ENCODE assay signal across 11 cellular contexts in genomic region chr7:44348300-44348699, GRCh38. TPM values are rescaled to one million over a fixed set of nuclear protein-coding genes. Genes with fewer than 3 reads are reported as not detected.
DNase-seq lines count a peak whose midpoint lies in the region; ATAC-seq, FAIRE-seq and TF ChIP-seq lines count a peak whose summit lies in the region.
"Had no signal": no experiment of that assay in that cellular context is flagged by ENCODE, and none has a peak within 500 bp of the region (broad histone marks: within the 10 kb centered on the region; RNA-seq: fewer than 3 reads in every experiment).

No MANE protein-coding gene starts in this region.

- CTCF ChIA-PET in HepG2 (lab: Yijun Ruan, JAX; ENCODE audit: low intra/inter-chr PET ratio, low total read pairs) = no interaction called here
- CTCF ChIA-PET in CD4-positive, alpha-beta memory T cell (lab: Charles Lee; ENCODE audit: partially characterized antibody) = interaction anchor here (1.2 to 1.6 kb wide), 2 partner anchors 142 to 217 kb away, joined by 4 to 5 read pairs; partner anchors contain the start of gene NUDCD3

- in situ Hi-C loops in HepG2 (cut with HindIII; ENCODE audit: extremely low pct_ligation_motif_present, low pct_unique_long_range_greater_than_20kb) = no loop called here

- no peak overlapping the region for H3K4me3 Mint-ChIP-seq in activated naive CD8-positive, alpha-beta T cell treated with anti-CD3 and anti-CD28 coated beads for 36 hours
- H3K4me3 Mint-ChIP-seq in CD4-positive, alpha-beta memory T cell = no peak overlapping the region

- peak; percentile 27; the same call in 1 of the 2 replicates for TF ChIP-seq RAD21 in HepG2 (CRISPR knock-in tag; IDR thresholded peaks at IDR 0.05)

- peak; percentile 94 for ATAC-seq in HepG2
- ATAC-seq in HG03354 (IDR thresholded peaks at IDR 0.05; ENCODE audit: poor library complexity, severe bottlenecking, unreplicated experiment) = no peak
- ATAC-seq in HG03135 (IDR thresholded peaks at IDR 0.05; ENCODE audit: unreplicated experiment) = no peak

- no peak overlapping the region for H3K27ac Mint-ChIP-seq in activated naive CD8-positive, alpha-beta T cell treated with anti-CD3 and anti-CD28 coated beads for 36 hours
- H3K27ac Mint-ChIP-seq in CD4-positive, alpha-beta memory T cell = no peak overlapping the region

- no peaks in the 10 kb centered on the region for H3K9me3 ChIP-seq in HepG2 (ENCODE audit: low read length)
- H3K9me3 ChIP-seq in CD4-positive, alpha-beta memory T cell (ENCODE audit: control insufficient read depth in 1 of 2, low read length in 2 of 2) = no peaks in the 10 kb centered on the region

- H3K4me3 ChIP-seq in HepG2 (replicated peaks in 1 of 3; ENCODE audit: insufficient read depth in 1 of 3, low read depth in 2 of 3, low read length in 3 of 3) = no peak overlapping the region
- no peak overlapping the region for H3K4me3 ChIP-seq in CD4-positive, alpha-beta memory T cell (ENCODE audit: low read length in 2 of 2)

- no peak for TF ChIP-seq EP300 in HepG2 (IDR thresholded peaks at IDR 0.05; ENCODE audit: low read depth in 2 of 2, low read length in 2 of 2)
- TF ChIP-seq EP300 in HepG2 (CRISPR knock-in tag; IDR thresholded peaks at IDR 0.05; ENCODE audit: borderline replicate concordance) = no peak

- H3K27me3 Mint-ChIP-seq in activated naive CD8-positive, alpha-beta T cell treated with anti-CD3 and anti-CD28 coated beads for 36 hours = peaks cover 18% of the 10 kb centered on the region
- peaks cover 5 to 11% of the 10 kb centered on the region in 2 donors for H3K27me3 Mint-ChIP-seq in CD4-positive, alpha-beta memory T cell

- peaks cover 10% of the 10 kb centered on the region for H3K9me3 Mint-ChIP-seq in activated naive CD8-positive, alpha-beta T cell treated with anti-CD3 and anti-CD28 coated beads for 36 hours
- H3K9me3 Mint-ChIP-seq in CD4-positive, alpha-beta memory T cell = peaks cover 0 to 23% (median 15%) of the 10 kb centered on the region in 8 donors

- no peak overlapping the region for H3K9ac ChIP-seq in HepG2 (ENCODE audit: insufficient read depth, low read depth, low read length)

- no TSS peak for BruUV-seq in HepG2 (replicated peaks; lab: Mats Ljungman, UMichigan)

- H3K79me2 ChIP-seq in HepG2 (ENCODE audit: insufficient read depth, low read length) = no peaks in the 10 kb centered on the region

- no peak overlapping the region for H2AFZ ChIP-seq in HepG2 (ENCODE audit: low read length)

- 0 out of 5 replicates have a peak, but pooled peaks cover 0 to 3% of the 10 kb centered on the region in 2 experiments for H3K27me3 ChIP-seq in HepG2 (ENCODE audit: control insufficient read depth in 1 of 2, insufficient read depth in 2 of 2, low read length in 2 of 2)
- no peaks in the 10 kb centered on the region for H3K27me3 ChIP-seq in CD4-positive, alpha-beta memory T cell (ENCODE audit: insufficient read depth, low read length)

- no peak overlapping the region for H3K4me2 ChIP-seq in HepG2 (ENCODE audit: low read depth, low read length)

- POLR2A ChIA-PET in HepG2 (lab: Yijun Ruan, JAX) = no interaction called here
- POLR2A ChIA-PET in CD4-positive, alpha-beta memory T cell (lab: Charles Lee; ENCODE audit: partially characterized antibody) = no interaction called here

- H3K27ac ChIP-seq in HepG2 (ENCODE audit: extremely low read length, insufficient read depth, low read length) = no peak overlapping the region
- H3K27ac ChIP-seq in CD4-positive, alpha-beta memory T cell (ENCODE audit: low read depth, low read length) = no peak overlapping the region
- H3K27ac ChIP-seq: epithelial cell of prostate had no signal

- no peak for TF ChIP-seq POLR2A in HepG2 (IDR thresholded peaks at IDR 0.05; ENCODE audit: insufficient read depth in 1 of 2, low read depth in 2 of 2, low read length in 2 of 2)

- no CpG with 5 or more reads among the region's 2 CpGs for WGBS in HepG2 (ENCODE audit: low lambda C conversion rate)

- no peaks in the 10 kb centered on the region for H3K4me1 ChIP-seq in HepG2 (ENCODE audit: insufficient read depth, low read length)
- no peaks in the 10 kb centered on the region for H3K4me1 ChIP-seq in CD4-positive, alpha-beta memory T cell (ENCODE audit: insufficient read depth, low read length)

- no peaks in the 10 kb centered on the region for H4K20me1 ChIP-seq in HepG2 (ENCODE audit: insufficient read depth, low read length)

- H3K4me1 Mint-ChIP-seq in activated naive CD8-positive, alpha-beta T cell treated with anti-CD3 and anti-CD28 coated beads for 36 hours = no peaks in the 10 kb centered on the region
- H3K4me1 Mint-ChIP-seq in CD4-positive, alpha-beta memory T cell = no peaks in the 10 kb centered on the region

- no peak for FAIRE-seq in HepG2 (lab: Jason Lieb, UNC)
- FAIRE-seq: A204.1 had no signal

- H3K36me3 Mint-ChIP-seq in activated naive CD8-positive, alpha-beta T cell treated with anti-CD3 and anti-CD28 coated beads for 36 hours = no peaks in the 10 kb centered on the region
- H3K36me3 Mint-ChIP-seq in CD4-positive, alpha-beta memory T cell = peaks cover 0 to 4% of the 10 kb centered on the region in 2 donors

- DNase-seq in DMS 273 (lab: John Stamatoyannopoulos, UW; ENCODE audit: unreplicated experiment) (peak; percentile 78), DMS 273 treated with DMSO at 0.1 percent for 48 hours (lab: John Stamatoyannopoulos, UW) (no peak), HT1080 (ENCODE audit: low read depth) (peak; percentile 73), HepG2 (ENCODE audit: low spot score) (peak; percentile 51)
- DNase-seq in activated naive CD8-positive, alpha-beta T cell treated with anti-CD3 and anti-CD28 coated beads for 36 hours = peak; percentile 6
- DNase-seq in CD4-positive, alpha-beta memory T cell = no peak
- DNase-seq: NCI-H1105 had no signal

- intact Hi-C loops in HepG2 (cut with micrococcal nuclease; ENCODE audit: unreplicated experiment) = no loop called here
- intact Hi-C loops in CD4-positive, alpha-beta memory T cell (cut with micrococcal nuclease) = loop anchor here (1.0 kb wide), 1 partner anchor 217 kb away; no protein-coding TSS in a partner anchor

- no peaks in the 10 kb centered on the region for H3K36me3 ChIP-seq in HepG2 (replicated peaks in 1 of 2; ENCODE audit: control insufficient read depth in 1 of 2, insufficient read depth in 2 of 2, low read length in 2 of 2)
- H3K36me3 ChIP-seq in CD4-positive, alpha-beta memory T cell (ENCODE audit: insufficient read depth, low read length) = no peaks in the 10 kb centered on the region

- TF ChIP-seq CTCF in HepG2 (CRISPR knock-in tag; IDR thresholded peaks at IDR 0.05) = peak; percentile 62

TF ChIP-seq in HepG2, 621 proteins besides CTCF, POLR2A, EP300 and RAD21:
- TF ChIP-seq SMC3 (IDR thresholded peaks at IDR 0.05; ENCODE audit: low read length) = peak; percentile 28; the same call in 1 of the 2 replicates
- peak; percentile 57 for TF ChIP-seq STAG1 (CRISPR knock-in tag; IDR thresholded peaks at IDR 0.05)
- TF ChIP-seq KDM3A (CRISPR knock-in tag; IDR thresholded peaks at IDR 0.05; ENCODE audit: low read depth) = no peak
- no peak for TF ChIP-seq NFATC3 (CRISPR knock-in tag; IDR thresholded peaks at IDR 0.05)
- TF ChIP-seq ZKSCAN5 (CRISPR knock-in tag; IDR thresholded peaks at IDR 0.05) = no peak
- TF ChIP-seq ZSCAN5A (CRISPR knock-in tag; IDR thresholded peaks at IDR 0.05; ENCODE audit: borderline replicate concordance) = no peak
TF ChIP-seq in HepG2: peak in this region for 2.

RNA-seq across cellular contexts. Expression of gene CAMK2B, which starts 22.9 kb away (rescaled TPM):
- total RNA-seq in HT1080 (2014; rRNA removed; shearing (Covaris generic)) = 0.02 and 0.07 TPM in 2 replicates
- polyA plus RNA-seq in HT1080 (2015; cell fraction: cytosol; rRNA removed) = 0.06 and 0.16 TPM in 2 replicates
- 0.39 TPM in 1 of 2 replicates, not detected in the other for polyA plus RNA-seq in HT1080 (2015; cell fraction: nucleus; rRNA removed)
- under 1 TPM; 0.62 to 0.97 TPM for total RNA-seq in activated naive CD8-positive, alpha-beta T cell treated with anti-CD3 and anti-CD28 coated beads for 36 hours
- total RNA-seq in HepG2 (2016; rRNA removed; fragmentation: Illumina TruSeq; extraction: Trizol) = 0.13 and 0.27 TPM in 2 replicates
- total RNA-seq in HepG2 (2016; cell fraction: cytosol; rRNA removed; fragmentation: Illumina TruSeq; extraction: Trizol; ENCODE audit: low read depth) = not detected in 2 replicates
- 0.06 and 0.19 TPM in 2 replicates for total RNA-seq in HepG2 (2016; cell fraction: insoluble cytoplasmic fraction; rRNA removed; fragmentation: Illumina TruSeq; extraction: Trizol)
- total RNA-seq in HepG2 (2016; cell fraction: membrane; rRNA removed; fragmentation: Illumina TruSeq; extraction: Trizol) = 0.21 TPM in 1 of 2 replicates, not detected in the other
- 0.09 TPM in 1 of 2 replicates, not detected in the other for total RNA-seq in HepG2 (2016; cell fraction: nucleus; rRNA removed; fragmentation: Illumina TruSeq; extraction: Trizol)
- 0.20 and 0.48 TPM in 2 replicates for polyA plus RNA-seq in HepG2 (2011; rRNA removed)
- polyA plus RNA-seq in HepG2 (2011; cell fraction: cytosol; rRNA removed) = 0.09 and 0.39 TPM in 2 replicates
- polyA plus RNA-seq in HepG2 (2011; cell fraction: nucleus; rRNA removed) = 0.10 and 0.19 TPM in 2 replicates
- 0.09 TPM in 1 of 2 replicates, not detected in the other for polyA plus RNA-seq in HepG2 (2012)
- polyA plus RNA-seq in HepG2 (2016; cell fraction: cytosol; fragmentation: Illumina TruSeq; extraction: Trizol; ENCODE audit: low read depth) = 0.18 TPM in 1 of 2 replicates, not detected in the other
- 0.43 and 0.62 TPM in 2 replicates for polyA plus RNA-seq in HepG2 (2016; cell fraction: insoluble cytoplasmic fraction; fragmentation: Illumina TruSeq; extraction: Trizol; ENCODE audit: low read depth)
- 0.30 TPM in 1 of 2 replicates, not detected in the other for polyA plus RNA-seq in HepG2 (2016; cell fraction: membrane; fragmentation: Illumina TruSeq; extraction: Trizol; ENCODE audit: low read depth)
- not detected in 2 replicates for polyA plus RNA-seq in HepG2 (2016; cell fraction: nucleus; fragmentation: Illumina TruSeq; extraction: Trizol; ENCODE audit: insufficient read depth, low read depth)
- polyA minus RNA-seq in HepG2 (2011; rRNA and poly(A)+ RNA removed; ENCODE audit: low replicate concordance) = 0.04 and 0.56 TPM in 2 replicates
- polyA minus RNA-seq in HepG2 (2011; cell fraction: cytosol; rRNA and poly(A)+ RNA removed) = not detected in 2 replicates
- not detected in 2 replicates for polyA minus RNA-seq in HepG2 (2011; cell fraction: nucleus; rRNA and poly(A)+ RNA removed)
- not detected for total RNA-seq in CD4-positive, alpha-beta memory T cell
- polyA plus RNA-seq in CD4-positive, alpha-beta memory T cell = not detected

Comparison
In these comparisons a context has a peak if more than half of its experiments do, and no peak if none do; other contexts are left out.
1. DNase-seq: peak in DMS 273 (single experiment), HT1080 (single experiment), activated naive CD8-positive, alpha-beta T cell treated with anti-CD3 and anti-CD28 coated beads for 36 hours (single experiment) and HepG2 (single experiment); none in DMS 273 treated with DMSO at 0.1 percent for 48 hours (single experiment) and CD4-positive, alpha-beta memory T cell (0 of 5).